13 cellular contexts compared by ENCODE assay signal in the genomic region with DNA sequence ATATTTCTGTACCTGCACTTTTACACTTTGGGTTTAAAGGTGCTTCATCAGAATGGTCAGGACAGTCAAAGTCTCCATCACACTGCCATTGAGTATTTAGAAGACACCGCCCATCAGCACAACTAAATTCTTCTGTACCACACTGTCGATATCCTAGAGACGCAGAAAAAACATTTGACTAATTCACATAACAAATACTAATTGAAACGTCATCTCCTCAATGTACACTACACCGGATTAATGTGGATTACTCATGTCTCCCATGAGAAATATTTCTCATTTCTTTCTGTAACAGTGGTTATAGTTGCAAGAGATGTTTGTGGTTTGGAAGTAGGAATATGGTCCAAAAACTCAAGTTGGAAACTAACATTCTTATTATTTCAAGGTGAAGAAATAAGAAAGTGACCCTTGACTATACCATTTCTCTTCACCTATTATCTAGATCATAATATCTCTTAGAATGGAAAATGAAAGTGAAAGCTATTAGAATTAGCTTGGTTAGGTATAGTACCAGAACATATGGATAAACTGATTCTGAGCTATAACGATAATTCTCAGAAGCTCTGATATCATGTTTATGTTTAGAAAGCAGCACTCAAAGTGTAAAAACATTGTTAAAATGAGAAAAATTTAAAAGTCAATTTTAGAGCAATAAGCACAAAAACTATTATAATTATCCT.
DNase-seq lines count a peak whose midpoint lies in the region; ATAC-seq, FAIRE-seq and TF ChIP-seq lines count a peak whose summit lies in the region.
"Had no signal": no experiment of that assay in that cellular context is flagged by ENCODE, and none has a peak within 500 bp of the region (broad histone marks: within the 10 kb centered on the region; RNA-seq: fewer than 3 reads in every experiment).

No MANE protein-coding gene starts in this region.

- no peak overlapping the region for H2AFZ ChIP-seq in fibroblast of lung (ENCODE audit: low read length)
- H2AFZ ChIP-seq in smooth muscle cell (ENCODE audit: low read depth), result peak overlapping the region; percentile 19

- H3F3A ChIP-seq in smooth muscle cell (ENCODE audit: low read depth), result no peaks in the 10 kb centered on the region

- no peaks in the 10 kb centered on the region for H4K20me1 ChIP-seq in fibroblast of lung (ENCODE audit: control insufficient read depth, extremely low read depth, insufficient read depth, low read length)
- no peaks in the 10 kb centered on the region for H4K20me1 ChIP-seq in smooth muscle cell (ENCODE audit: low read depth)

- no peaks in the 10 kb centered on the region for H3K9me3 ChIP-seq in fibroblast of lung (ENCODE audit: control insufficient read depth, insufficient read depth, low read depth, low read length)
- no peaks in the 10 kb centered on the region for H3K9me3 ChIP-seq in smooth muscle cell (replicated peaks; ENCODE audit: low read depth)
- H3K9me3 ChIP-seq: right lobe of liver had no signal

- H3K9ac ChIP-seq in fibroblast of lung (ENCODE audit: insufficient read depth, low read length) (no peak overlapping the region), smooth muscle cell (ENCODE audit: low read depth) (no peak overlapping the region)
- H3K9ac ChIP-seq: KMS-11 had no signal

- H3K4me1 ChIP-seq in fibroblast of lung (ENCODE audit: control insufficient read depth, extremely low read depth, insufficient read depth, low read length) (no peaks in the 10 kb centered on the region), smooth muscle cell (ENCODE audit: low read depth) (no peaks in the 10 kb centered on the region)
- H3K4me1 ChIP-seq: right lobe of liver had no signal

- no peak overlapping the region for H3K4me2 ChIP-seq in fibroblast of lung (ENCODE audit: extremely low read depth, insufficient read depth, low read length)
- H3K4me2 ChIP-seq in smooth muscle cell, result peak overlapping the region; percentile 59
- H3K4me2 ChIP-seq: KMS-11 had no signal

- TF ChIP-seq CTCF in fibroblast of lung (conservative IDR thresholded peaks at IDR 0.05 in 1 of 2, IDR thresholded peaks at IDR 0.05 in 1 of 2; ENCODE audit: low read depth in 1 of 2, low read length in 2 of 2) (no peak), smooth muscle cell (IDR thresholded peaks at IDR 0.05; ENCODE audit: borderline replicate concordance, insufficient read depth, poor library complexity, severe bottlenecking) (no peak)

- H3K36me3 ChIP-seq in fibroblast of lung (ENCODE audit: control insufficient read depth, insufficient read depth, low read length), result no peaks in the 10 kb centered on the region
- H3K36me3 ChIP-seq in smooth muscle cell (ENCODE audit: low read depth), result no peaks in the 10 kb centered on the region
- H3K36me3 ChIP-seq: right lobe of liver had no signal

- no peaks in the 10 kb centered on the region for H3K79me2 ChIP-seq in fibroblast of lung (ENCODE audit: control insufficient read depth, insufficient read depth, low read length)
- H3K79me2 ChIP-seq in smooth muscle cell (ENCODE audit: low read depth), result no peaks in the 10 kb centered on the region

- FAIRE-seq in RCC 7860 (lab: Jason Lieb, UNC), result no peak
- FAIRE-seq: keratinocyte had no signal

- H3K4me3 ChIP-seq in fibroblast of lung (replicated peaks in 1 of 4; ENCODE audit: control extremely low read depth in 1 of 4, insufficient read depth in 1 of 4, low read depth in 3 of 4, low read length in 4 of 4) (peak overlapping the region in 1 of 4 experiments; percentile 20), smooth muscle cell (no peak overlapping the region)
- H3K4me3 ChIP-seq: right lobe of liver had no signal

- no peak overlapping the region for H3K27ac ChIP-seq in fibroblast of lung (ENCODE audit: insufficient read depth, low read length)
- H3K27ac ChIP-seq in smooth muscle cell (ENCODE audit: low read depth), result no peak overlapping the region
- H3K27ac ChIP-seq: KMS-11, right lobe of liver had no signal

- ATAC-seq in HG02981 (IDR thresholded peaks at IDR 0.05; ENCODE audit: unreplicated experiment), result peak; percentile 49

- H3K27me3 ChIP-seq in fibroblast of lung (ENCODE audit: control insufficient read depth, insufficient read depth, low read length), result no peaks in the 10 kb centered on the region
- no peaks in the 10 kb centered on the region for H3K27me3 ChIP-seq in smooth muscle cell (ENCODE audit: low read depth)
- H3K27me3 ChIP-seq: right lobe of liver had no signal

- DNase-seq in RCC 7860 (ENCODE audit: low spot score), result peak; percentile 37
- DNase-seq in fibroblast of lung (ENCODE audit: low read depth in 2 of 2), result peak; percentile 80 to 88
- no peak for DNase-seq in smooth muscle cell (lab: John Stamatoyannopoulos, UW; ENCODE audit: unreplicated experiment)
- DNase-seq in NCI-H1694 treated with DMSO at 0.1 percent for 48 hours (lab: John Stamatoyannopoulos, UW), result no peak
- no peak for DNase-seq in NCI-H1105 treated with DMSO at 0.1 percent for 48 hours (lab: John Stamatoyannopoulos, UW)
- no peak for DNase-seq in SK-N-DZ (ENCODE audit: low spot score)
- DNase-seq: activated CD8-positive, alpha-beta memory T cell treated with anti-CD3 and anti-CD28 coated beads, Interleukin-2, amount 50 U/mL, for 48 hours; aorta; DMS 273 treated with DMSO at 0.1 percent for 48 hours; right lobe of liver had no signal

- 66% methylated on average over 6 of the region's 6 CpGs for WGBS in smooth muscle cell (ENCODE audit: low lambda C conversion rate)

Comparison
In these comparisons a context has a peak if more than half of its experiments do, and no peak if none do; other contexts are left out.
1. DNase-seq: peak in RCC 7860 (single experiment) and fibroblast of lung (2 of 2); none in smooth muscle cell (single experiment), NCI-H1694 treated with DMSO at 0.1 percent for 48 hours (single experiment), NCI-H1105 treated with DMSO at 0.1 percent for 48 hours (single experiment) and SK-N-DZ (single experiment).